ENCODE assay signal across 33 cellular contexts in genomic region chr3:32877598-32877997, GRCh38. TPM values are rescaled to one million over a fixed set of nuclear protein-coding genes. Genes with fewer than 3 reads are reported as not detected.
"Had no signal": no experiment of that assay in that cellular context is flagged by ENCODE, and none has a peak within 500 bp of the region (broad histone marks: within the 10 kb centered on the region; RNA-seq: fewer than 3 reads in every experiment).

No MANE protein-coding gene starts in this region.

- H3K9me3 ChIP-seq: ovary, psoas muscle, spleen, suprapubic skin, testis, tibial artery, transverse colon, upper lobe of right lung, uterus had no signal

- ATAC-seq: natural killer cell; psoas muscle; right cardiac atrium; sciatic nerve; stimulated activated memory B cell treated with anti-CD40 and anti-IgM and Interleukin-4, amounts not matched to agents 10 μg/mL and 1 μg/mL and 100 μg/mL, for 72 hours; stimulated activated naive CD8-positive, alpha-beta T cell treated with anti-CD3 and anti-CD28 coated beads, Interleukin-15, amount 100 ng/mL, for 72 hours; stimulated activated naive CD8-positive, alpha-beta T cell treated with anti-CD3 and anti-CD28 coated beads, Interleukin-15, Interleukin-2, amounts not matched to agents 100 U/mL and 50 U/mL, for 24 hours; upper lobe of right lung had no signal

- H3K4me2 ChIP-seq: neural progenitor cell, smooth muscle cell had no signal

- H3K4me3 ChIP-seq: neural progenitor cell, ovary, psoas muscle, skin epidermis, smooth muscle cell, spleen, suprapubic skin, testis, tibial artery, transverse colon, upper lobe of right lung, uterus had no signal

- H3K27ac Mint-ChIP-seq: natural killer cell; nephron; neural progenitor cell; progenitor cell of endocrine pancreas; stimulated activated memory B cell treated with anti-CD40 and anti-IgM and Interleukin-4, amounts not matched to agents 10 μg/mL and 1 μg/mL and 100 μg/mL, for 72 hours; stimulated activated naive CD8-positive, alpha-beta T cell treated with anti-CD3 and anti-CD28 coated beads, Interleukin-15, amount 100 ng/mL, for 72 hours; type B pancreatic cell had no signal

- H3K4me3 Mint-ChIP-seq: natural killer cell; nephron; neural progenitor cell; stimulated activated memory B cell treated with anti-CD40 and anti-IgM and Interleukin-4, amounts not matched to agents 10 μg/mL and 1 μg/mL and 100 μg/mL, for 72 hours; stimulated activated naive CD8-positive, alpha-beta T cell treated with anti-CD3 and anti-CD28 coated beads, Interleukin-15, amount 100 ng/mL, for 72 hours; type B pancreatic cell had no signal

- H3K9me3 Mint-ChIP-seq: natural killer cell; nephron; stimulated activated memory B cell treated with anti-CD40 and anti-IgM and Interleukin-4, amounts not matched to agents 10 μg/mL and 1 μg/mL and 100 μg/mL, for 72 hours; stimulated activated naive CD8-positive, alpha-beta T cell treated with anti-CD3 and anti-CD28 coated beads, Interleukin-15, amount 100 ng/mL, for 72 hours; type B pancreatic cell had no signal

- H3K36me3 ChIP-seq: ovary, spleen, suprapubic skin, tibial artery, transverse colon, upper lobe of right lung, uterus had no signal

- H3K27me3 Mint-ChIP-seq: progenitor cell of endocrine pancreas, type B pancreatic cell had no signal

- H3K79me2 ChIP-seq: parathyroid adenoma had no signal

- H3K27ac ChIP-seq: neural progenitor cell, ovary, parathyroid adenoma, psoas muscle, skin epidermis, spleen, suprapubic skin, testis, tibial artery, transverse colon, upper lobe of right lung, uterus had no signal

- H3K27me3 ChIP-seq: neural progenitor cell, ovary, spleen, suprapubic skin, testis, tibial artery, transverse colon, upper lobe of right lung, uterus had no signal

- H3K36me3 Mint-ChIP-seq: natural killer cell; stimulated activated memory B cell treated with anti-CD40 and anti-IgM and Interleukin-4, amounts not matched to agents 10 μg/mL and 1 μg/mL and 100 μg/mL, for 72 hours had no signal

- DNase-seq: natural killer cell; occipital lobe; ovary; posterior cingulate gyrus; psoas muscle; right cardiac atrium; spleen; stimulated activated CD4-positive, alpha-beta T cell treated with anti-CD3 and anti-CD28 coated beads, Interleukin-12 subunit alpha, Interleukin-12 subunit beta, amount 100 ng/mL, for 4 hours; stimulated activated CD4-positive, alpha-beta T cell treated with anti-CD3 and anti-CD28 coated beads, Interleukin-1b, Interleukin-23, amount 100 ng/mL, for 48 hours; stimulated activated CD4-positive, alpha-beta T cell treated with anti-CD3 and anti-CD28 coated beads, Interleukin-4, amount 100 ng/mL, for 1 hour; stimulated activated CD4-positive, alpha-beta T cell treated with anti-CD3 and anti-CD28 coated beads, Interleukin-4, amount 100 ng/mL, for 4 hours; stimulated activated CD8-positive, alpha-beta memory T cell treated with anti-CD3 and anti-CD28 coated beads, Interleukin-4, amount 100 ng/mL, for 48 hours; stimulated activated naive CD4-positive, alpha-beta T cell; stimulated activated naive CD8-positive, alpha-beta T cell treated with anti-CD3 and anti-CD28 coated beads, Interleukin-15, amount 100 ng/mL, for 72 hours; stimulated activated naive CD8-positive, alpha-beta T cell treated with anti-CD3 and anti-CD28 coated beads, Interleukin-15, Interleukin-2, amounts not matched to agents 100 U/mL and 50 U/mL, for 24 hours; substantia nigra; testis; tibial artery; transverse colon; upper lobe of right lung; uterus had no signal

- H2AFZ ChIP-seq: neural progenitor cell, parathyroid adenoma had no signal

- H3K9ac ChIP-seq: neural progenitor cell, parathyroid adenoma had no signal

RNA-seq across cellular contexts. Expression of gene TRIM71, which starts 59.8 kb away (rescaled TPM):
- total RNA-seq: osteoblast, psoas muscle, right cardiac atrium, suprapubic skin, transverse colon had no signal
- polyA plus RNA-seq: right cardiac atrium, urinary bladder had no signal
